8 cellular contexts compared by ENCODE assay signal in genomic region chr12:14365294-14366210, GRCh38. TPM values are rescaled to one million over a fixed set of nuclear protein-coding genes. Genes with fewer than 3 reads are reported as not detected.
A peak's percentile ranks its signal among the peaks of the same experiment; 100 is the strongest.
DNase-seq lines count a peak whose midpoint lies in the region; ATAC-seq and TF ChIP-seq lines count a peak whose summit lies in the region.

A gene with protein sequence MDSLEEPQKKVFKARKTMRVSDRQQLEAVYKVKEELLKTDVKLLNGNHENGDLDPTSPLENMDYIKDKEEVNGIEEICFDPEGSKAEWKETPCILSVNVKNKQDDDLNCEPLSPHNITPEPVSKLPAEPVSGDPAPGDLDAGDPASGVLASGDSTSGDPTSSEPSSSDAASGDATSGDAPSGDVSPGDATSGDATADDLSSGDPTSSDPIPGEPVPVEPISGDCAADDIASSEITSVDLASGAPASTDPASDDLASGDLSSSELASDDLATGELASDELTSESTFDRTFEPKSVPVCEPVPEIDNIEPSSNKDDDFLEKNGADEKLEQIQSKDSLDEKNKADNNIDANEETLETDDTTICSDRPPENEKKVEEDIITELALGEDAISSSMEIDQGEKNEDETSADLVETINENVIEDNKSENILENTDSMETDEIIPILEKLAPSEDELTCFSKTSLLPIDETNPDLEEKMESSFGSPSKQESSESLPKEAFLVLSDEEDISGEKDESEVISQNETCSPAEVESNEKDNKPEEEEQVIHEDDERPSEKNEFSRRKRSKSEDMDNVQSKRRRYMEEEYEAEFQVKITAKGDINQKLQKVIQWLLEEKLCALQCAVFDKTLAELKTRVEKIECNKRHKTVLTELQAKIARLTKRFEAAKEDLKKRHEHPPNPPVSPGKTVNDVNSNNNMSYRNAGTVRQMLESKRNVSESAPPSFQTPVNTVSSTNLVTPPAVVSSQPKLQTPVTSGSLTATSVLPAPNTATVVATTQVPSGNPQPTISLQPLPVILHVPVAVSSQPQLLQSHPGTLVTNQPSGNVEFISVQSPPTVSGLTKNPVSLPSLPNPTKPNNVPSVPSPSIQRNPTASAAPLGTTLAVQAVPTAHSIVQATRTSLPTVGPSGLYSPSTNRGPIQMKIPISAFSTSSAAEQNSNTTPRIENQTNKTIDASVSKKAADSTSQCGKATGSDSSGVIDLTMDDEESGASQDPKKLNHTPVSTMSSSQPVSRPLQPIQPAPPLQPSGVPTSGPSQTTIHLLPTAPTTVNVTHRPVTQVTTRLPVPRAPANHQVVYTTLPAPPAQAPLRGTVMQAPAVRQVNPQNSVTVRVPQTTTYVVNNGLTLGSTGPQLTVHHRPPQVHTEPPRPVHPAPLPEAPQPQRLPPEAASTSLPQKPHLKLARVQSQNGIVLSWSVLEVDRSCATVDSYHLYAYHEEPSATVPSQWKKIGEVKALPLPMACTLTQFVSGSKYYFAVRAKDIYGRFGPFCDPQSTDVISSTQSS (plus strand): TSS chr12:14365682. CDS start chr12:14423916, 58,234 bp downstream.

- DNase-seq in ACHN (peak; percentile 100), NCI-H2227 (lab: John Stamatoyannopoulos, UW; ENCODE audit: unreplicated experiment) (peak; percentile 95), inferior parietal cortex (ENCODE audit: extremely low spot score) (peak; percentile 96), spleen (peak; percentile 98)
- DNase-seq in activated CD4-positive, CD25-positive, alpha-beta regulatory T cell (lab: John Stamatoyannopoulos, UW), result peak; percentile 82 to 91 (median 90)
- peak; percentile 97 for DNase-seq in central memory CD4-positive, alpha-beta T cell

- peaks cover 0 to 18% (median 8%) of the 10 kb centered on the region in 6 donors for H3K36me3 ChIP-seq in spleen

- peak within 1 kb of the TSS; percentile 97 to 99 (median 98) for H3K27ac ChIP-seq in spleen

- no peaks in the 10 kb centered on the region for H3K27me3 ChIP-seq in spleen (replicated peaks in 1 of 7)

- 0% methylated on average over 52 to 55 of the region's 55 CpGs for WGBS in spleen, 5 donors

- H3K9me3 ChIP-seq in spleen, result peaks cover 0 to 22% (median 0%) of the 10 kb centered on the region in 8 donors

- intact Hi-C loops in spleen (cut with DNase I; ENCODE audit: low total_unique reads), result loop anchor here (2.0 kb wide), 1 partner anchor 105 kb away; no protein-coding TSS in a partner anchor

- in situ Hi-C loops in ACHN (cut with HindIII; ENCODE audit: low pct_ligation_motif_present, low pct_unique_long_range_greater_than_20kb, low sequenced_read_pairs), result no loop called here

- H3K4me3 ChIP-seq in spleen, result peak within 1 kb of the TSS; percentile 45 to 79 (median 56)

- TF ChIP-seq POLR2A in spleen (IDR thresholded peaks at IDR 0.05), result peak in 2 of 3 donors; percentile 72 to 80

- peak in 9 of 11 experiments; percentile 20 to 62 (median 47) for TF ChIP-seq CTCF in spleen (IDR thresholded peaks at IDR 0.05 in 8 of 11, conservative IDR thresholded peaks at IDR 0.05 in 3 of 11)

- peaks cover 12 to 65% (median 40%) of the 10 kb centered on the region in 6 donors for H3K4me1 ChIP-seq in spleen

- ATAC-seq in GM18867 (IDR thresholded peaks at IDR 0.05; ENCODE audit: unreplicated experiment) (peak; percentile 77), HG03103 (IDR thresholded peaks at IDR 0.05; ENCODE audit: low read depth, unreplicated experiment) (peak; percentile 69)

RNA-seq across cellular contexts. Expression of the gene that starts here (rescaled TPM):
- total RNA-seq in spleen, result 100 to 1,000 TPM in 6 of 7 donors, 10 to 100 TPM in 1; 84.5 to 170 (median 132) TPM
- 10 to 100 TPM; 10.2 to 19.2 (median 15.7) TPM for polyA plus RNA-seq in spleen

Comparison
In these comparisons a context has a peak if more than half of its experiments do, and no peak if none do; other contexts are left out.
1. Peak in every context shown above with its lines: DNase-seq, ATAC-seq, H3K4me3 ChIP-seq and H3K27ac ChIP-seq.